In genomic region chr16:61042736-61043135, GRCh38 we compare ENCODE assay signal across 1 cellular context.
TF ChIP-seq lines count a peak whose summit lies in the region.

No MANE protein-coding gene starts in this region.

TF ChIP-seq in GM12878, 131 proteins besides CTCF, POLR2A, EP300 and RAD21:
- TF ChIP-seq POU2F2 (IDR thresholded peaks at IDR 0.05; ENCODE audit: borderline replicate concordance, low read depth, low read length), result no peak
- peak; percentile 74 for TF ChIP-seq REST (IDR thresholded peaks at IDR 0.05; ENCODE audit: low read depth, low read length)
- no peak for TF ChIP-seq SREBF1 (IDR thresholded peaks at IDR 0.05; ENCODE audit: low read length)
- no peak for TF ChIP-seq SRF (IDR thresholded peaks at IDR 0.05; ENCODE audit: low read depth in 2 of 2, low read length in 2 of 2)
- TF ChIP-seq CBX3 (IDR thresholded peaks at IDR 0.05; ENCODE audit: borderline replicate concordance, low read depth), result no peak
- no peak for TF ChIP-seq CHD4 (IDR thresholded peaks at IDR 0.05)
